Comparison of ENCODE assay signal across 8 cellular contexts in the genomic region with DNA sequence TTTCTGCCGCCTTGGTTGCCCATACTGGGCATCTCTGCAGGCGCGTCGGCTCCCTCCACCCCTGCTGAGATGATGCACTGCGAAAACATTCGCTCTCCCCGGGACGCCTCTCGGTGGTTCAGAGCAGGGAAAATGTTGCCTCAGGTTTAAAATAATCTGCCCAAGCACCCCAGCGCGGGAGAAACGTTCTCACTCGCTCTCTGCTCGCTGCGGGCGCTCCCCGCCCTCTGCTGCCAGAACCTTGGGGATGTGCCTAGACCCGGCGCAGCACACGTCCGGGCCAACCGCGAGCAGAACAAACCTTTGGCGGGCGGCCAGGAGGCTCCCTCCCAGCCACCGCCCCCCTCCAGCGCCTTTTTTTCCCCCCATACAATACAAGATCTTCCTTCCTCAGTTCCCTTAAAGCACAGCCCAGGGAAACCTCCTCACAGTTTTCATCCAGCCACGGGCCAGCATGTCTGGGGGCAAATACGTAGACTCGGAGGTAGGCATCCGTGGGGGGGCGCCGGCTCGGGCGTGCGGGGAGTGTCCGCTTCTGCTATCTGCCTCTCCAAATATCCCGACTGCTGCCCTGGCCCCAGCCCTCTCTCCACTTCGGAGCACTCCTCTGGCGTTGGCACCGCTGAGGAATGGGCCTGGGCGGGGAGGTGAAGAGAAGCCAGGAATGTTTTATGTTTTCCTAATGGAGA. TPM values are rescaled to one million over a fixed set of nuclear protein-coding genes. Genes with fewer than 3 reads are reported as not detected.
A peak's percentile ranks its signal among the peaks of the same experiment; 100 is the strongest.
DNase-seq lines count a peak whose midpoint lies in the region; ATAC-seq and TF ChIP-seq lines count a peak whose summit lies in the region.

A gene with protein sequence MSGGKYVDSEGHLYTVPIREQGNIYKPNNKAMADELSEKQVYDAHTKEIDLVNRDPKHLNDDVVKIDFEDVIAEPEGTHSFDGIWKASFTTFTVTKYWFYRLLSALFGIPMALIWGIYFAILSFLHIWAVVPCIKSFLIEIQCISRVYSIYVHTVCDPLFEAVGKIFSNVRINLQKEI (plus strand): TSS at position 428 of the 689 bp plus-strand sequence. CDS start 27 bp downstream, at position 455.

- H3K9me3 Mint-ChIP-seq in activated naive CD8-positive, alpha-beta T cell treated with anti-CD3 and anti-CD28 coated beads for 36 hours: no peaks in the 10 kb centered on the region
- H3K9me3 Mint-ChIP-seq in neural crest cell: no peaks in the 10 kb centered on the region

- H2AFZ ChIP-seq in ACC112 (ENCODE audit: low read length, unreplicated experiment) (peak within 1 kb of the TSS; percentile 18), OCI-LY3 (ENCODE audit: low read depth, low read length) (peak within 1 kb of the TSS; percentile 57)

- H3K36me3 ChIP-seq in ACC112 (ENCODE audit: insufficient read depth, low read length): peaks cover 23% of the 10 kb centered on the region
- peaks cover 12% of the 10 kb centered on the region for H3K36me3 ChIP-seq in OCI-LY3 (replicated peaks; ENCODE audit: low read depth, low read length)
- no peaks in the 10 kb centered on the region for H3K36me3 ChIP-seq in urinary bladder (ENCODE audit: insufficient read depth)

- H3K4me3 ChIP-seq in ACC112 (ENCODE audit: low read depth, low read length): peak within 1 kb of the TSS; percentile 80
- peak within 1 kb of the TSS; percentile 96 for H3K4me3 ChIP-seq in OCI-LY3 (ENCODE audit: low read length)
- peak within 1 kb of the TSS; percentile 73 for H3K4me3 ChIP-seq in urinary bladder (ENCODE audit: low read depth, low read length)

- H3K4me1 Mint-ChIP-seq in activated naive CD8-positive, alpha-beta T cell treated with anti-CD3 and anti-CD28 coated beads for 36 hours: peaks cover 28% of the 10 kb centered on the region
- peaks cover 38% of the 10 kb centered on the region for H3K4me1 Mint-ChIP-seq in neural crest cell

- H3K79me2 ChIP-seq in ACC112 (ENCODE audit: control insufficient read depth, insufficient read depth, low read length, unreplicated experiment): peaks cover 49% of the 10 kb centered on the region
- H3K79me2 ChIP-seq in OCI-LY3 (ENCODE audit: low read length): peaks cover 3% of the 10 kb centered on the region; the same call in 1 of the 2 replicates

- peak within 1 kb of the TSS; percentile 85 for H3K4me3 Mint-ChIP-seq in activated naive CD8-positive, alpha-beta T cell treated with anti-CD3 and anti-CD28 coated beads for 36 hours
- H3K4me3 Mint-ChIP-seq in neural crest cell: peak within 1 kb of the TSS; percentile 90

- peaks cover 82% of the 10 kb centered on the region for H3K27me3 Mint-ChIP-seq in activated naive CD8-positive, alpha-beta T cell treated with anti-CD3 and anti-CD28 coated beads for 36 hours
- peaks cover 81% of the 10 kb centered on the region for H3K27me3 Mint-ChIP-seq in neural crest cell (ENCODE audit: low read depth)

- DNase-seq in activated naive CD8-positive, alpha-beta T cell treated with anti-CD3 and anti-CD28 coated beads for 36 hours: peak; percentile 50
- no peak for DNase-seq in glomerular endothelial cell (ENCODE audit: extremely low read depth, low read depth, low spot score)
- DNase-seq in neural crest cell (ENCODE audit: low read depth, low spot score): peak; percentile 18

- TF ChIP-seq CTCF in OCI-LY3 (IDR thresholded peaks at IDR 0.05; ENCODE audit: low read depth, low read length): no peak; the same call in 1 of the 2 replicates
- TF ChIP-seq CTCF in neural crest cell (conservative IDR thresholded peaks at IDR 0.05): no peak

- peak within 1 kb of the TSS; percentile 98 for H3K4me2 ChIP-seq in OCI-LY3 (ENCODE audit: low read length)

- H3K27me3 ChIP-seq in ACC112 (ENCODE audit: insufficient read depth, low read length) (no peaks in the 10 kb centered on the region), OCI-LY3 (ENCODE audit: low read depth, low read length) (peaks cover 11% of the 10 kb centered on the region)

- no peaks in the 10 kb centered on the region for H3K9me3 ChIP-seq in OCI-LY3 (ENCODE audit: insufficient read depth, low read length)

- H3K4me1 ChIP-seq in ACC112 (ENCODE audit: control insufficient read depth, insufficient read depth, low read length, unreplicated experiment) (peaks cover 46% of the 10 kb centered on the region), OCI-LY3 (ENCODE audit: low read length) (peaks cover 34% of the 10 kb centered on the region), urinary bladder (ENCODE audit: insufficient read depth) (no peaks in the 10 kb centered on the region)

- ATAC-seq in GM19463 (IDR thresholded peaks at IDR 0.05; ENCODE audit: unreplicated experiment) (peak; percentile 25), HG03139 (IDR thresholded peaks at IDR 0.05; ENCODE audit: unreplicated experiment) (no peak)

- H3K36me3 Mint-ChIP-seq in activated naive CD8-positive, alpha-beta T cell treated with anti-CD3 and anti-CD28 coated beads for 36 hours: no peaks in the 10 kb centered on the region
- H3K36me3 Mint-ChIP-seq in neural crest cell (ENCODE audit: low read depth): no peaks in the 10 kb centered on the region

- H4K20me1 ChIP-seq in OCI-LY3 (ENCODE audit: insufficient read depth, low read length): no peaks in the 10 kb centered on the region

- peak within 1 kb of the TSS; percentile 58 for H3K27ac Mint-ChIP-seq in activated naive CD8-positive, alpha-beta T cell treated with anti-CD3 and anti-CD28 coated beads for 36 hours
- H3K27ac Mint-ChIP-seq in neural crest cell (ENCODE audit: unreplicated experiment): no peak within 1 kb of the TSS

- peak within 1 kb of the TSS; percentile 95 for H3K27ac ChIP-seq in ACC112 (ENCODE audit: low read depth, low read length)
- H3K27ac ChIP-seq in OCI-LY3 (ENCODE audit: low read length): peak within 1 kb of the TSS; percentile 72
- H3K27ac ChIP-seq in urinary bladder (ENCODE audit: low read depth): peak within 1 kb of the TSS; percentile 85

- peak within 1 kb of the TSS; percentile 98 for H3K9ac ChIP-seq in OCI-LY3 (ENCODE audit: low read length)

- under 1% methylated on average over 42 of the region's 42 CpGs for WGBS in urinary bladder

RNA-seq across cellular contexts. Expression of the gene that starts here (rescaled TPM):
- total RNA-seq in activated naive CD8-positive, alpha-beta T cell treated with anti-CD3 and anti-CD28 coated beads for 36 hours: 1 to 10 TPM; 1.4 to 1.5 TPM
- 1,027 and 1,154 TPM in 2 replicates for total RNA-seq in glomerular endothelial cell
- total RNA-seq in neural crest cell: 3.7 and 5.3 TPM in 2 replicates
- total RNA-seq in urinary bladder: 576 TPM
- polyA plus RNA-seq in urinary bladder: 380 TPM

Comparison
In these comparisons a context has a peak if more than half of its experiments do, and no peak if none do; other contexts are left out.
1. RNA of the gene that starts here (total RNA-seq): 1,027 to 1,154 TPM in glomerular endothelial cell and 576 TPM in urinary bladder (single experiment); 3.7 to 5.3 TPM in neural crest cell and 1.4 to 1.5 TPM in activated naive CD8-positive, alpha-beta T cell treated with anti-CD3 and anti-CD28 coated beads for 36 hours; every median in the first group is over 10 times any median in the second.
2. Peak in every context shown above with its lines, with median percentiles within 50 percentile points of each other: H3K27ac ChIP-seq and H3K4me3 ChIP-seq.